ENCODE assay signal across 31 cellular contexts in genomic region chr12:125606312-125606711, GRCh38.
"Had no signal": no experiment of that assay in that cellular context is flagged by ENCODE, and none has a peak within 500 bp of the region (broad histone marks: within the 10 kb centered on the region; RNA-seq: fewer than 3 reads in every experiment).

No MANE protein-coding gene starts in this region.

- H3K27ac ChIP-seq: neural progenitor cell, ovary, parathyroid adenoma, psoas muscle, skin epidermis, spleen, suprapubic skin, testis, tibial artery, transverse colon, upper lobe of right lung, vagina had no signal

- H3K9me3 Mint-ChIP-seq: neural progenitor cell, type B pancreatic cell had no signal

- H3K79me2 ChIP-seq: parathyroid adenoma had no signal

- H3K9ac ChIP-seq: neural progenitor cell, parathyroid adenoma had no signal

- H3K9me3 ChIP-seq: ovary, psoas muscle, testis, transverse colon, upper lobe of right lung, vagina had no signal

- DNase-seq: natural killer cell; occipital lobe; ovary; posterior cingulate gyrus; psoas muscle; right cardiac atrium; spleen; stimulated activated CD4-positive, alpha-beta T cell treated with anti-CD3 and anti-CD28 coated beads, Interleukin-12 subunit alpha, Interleukin-12 subunit beta, amount 100 ng/mL, for 4 hours; stimulated activated CD4-positive, alpha-beta T cell treated with anti-CD3 and anti-CD28 coated beads, Interleukin-1b, Interleukin-23, amount 100 ng/mL, for 48 hours; stimulated activated CD4-positive, alpha-beta T cell treated with anti-CD3 and anti-CD28 coated beads, Interleukin-4, amount 100 ng/mL, for 1 hour; stimulated activated CD4-positive, alpha-beta T cell treated with anti-CD3 and anti-CD28 coated beads, Interleukin-4, amount 100 ng/mL, for 4 hours; stimulated activated CD8-positive, alpha-beta memory T cell treated with anti-CD3 and anti-CD28 coated beads, Interleukin-4, amount 100 ng/mL, for 48 hours; stimulated activated naive CD4-positive, alpha-beta T cell; stimulated activated naive CD8-positive, alpha-beta T cell treated with anti-CD3 and anti-CD28 coated beads, Interleukin-15, amount 100 ng/mL, for 72 hours; stimulated activated naive CD8-positive, alpha-beta T cell treated with anti-CD3 and anti-CD28 coated beads, Interleukin-15, Interleukin-2, amounts not matched to agents 100 U/mL and 50 U/mL, for 24 hours; substantia nigra; tibial artery; transverse colon; upper lobe of right lung had no signal

- H3K4me2 ChIP-seq: neural progenitor cell, smooth muscle cell had no signal

- H3K36me3 ChIP-seq: neural progenitor cell, ovary, spleen, suprapubic skin, tibial artery, transverse colon, upper lobe of right lung, vagina had no signal

- H2AFZ ChIP-seq: neural progenitor cell, parathyroid adenoma had no signal

- ATAC-seq: natural killer cell; psoas muscle; right cardiac atrium; sciatic nerve; stimulated activated memory B cell treated with anti-CD40 and anti-IgM and Interleukin-4, amounts not matched to agents 10 μg/mL and 1 μg/mL and 100 μg/mL, for 72 hours; stimulated activated naive CD8-positive, alpha-beta T cell treated with anti-CD3 and anti-CD28 coated beads, Interleukin-15, amount 100 ng/mL, for 72 hours; stimulated activated naive CD8-positive, alpha-beta T cell treated with anti-CD3 and anti-CD28 coated beads, Interleukin-15, Interleukin-2, amounts not matched to agents 100 U/mL and 50 U/mL, for 24 hours; upper lobe of right lung had no signal

- H3K4me1 ChIP-seq: neural progenitor cell, parathyroid adenoma, psoas muscle, spleen, suprapubic skin, testis, tibial artery, transverse colon, upper lobe of right lung, vagina had no signal

- H3K36me3 Mint-ChIP-seq: natural killer cell; neural progenitor cell; stimulated activated memory B cell treated with anti-CD40 and anti-IgM and Interleukin-4, amounts not matched to agents 10 μg/mL and 1 μg/mL and 100 μg/mL, for 72 hours; type B pancreatic cell had no signal

- H3K27ac Mint-ChIP-seq: natural killer cell; nephron; neural progenitor cell; progenitor cell of endocrine pancreas; stimulated activated memory B cell treated with anti-CD40 and anti-IgM and Interleukin-4, amounts not matched to agents 10 μg/mL and 1 μg/mL and 100 μg/mL, for 72 hours; stimulated activated naive CD8-positive, alpha-beta T cell treated with anti-CD3 and anti-CD28 coated beads, Interleukin-15, amount 100 ng/mL, for 72 hours; type B pancreatic cell had no signal

- H3K4me3 Mint-ChIP-seq: natural killer cell; nephron; neural progenitor cell; stimulated activated memory B cell treated with anti-CD40 and anti-IgM and Interleukin-4, amounts not matched to agents 10 μg/mL and 1 μg/mL and 100 μg/mL, for 72 hours; stimulated activated naive CD8-positive, alpha-beta T cell treated with anti-CD3 and anti-CD28 coated beads, Interleukin-15, amount 100 ng/mL, for 72 hours; type B pancreatic cell had no signal

- H3K4me1 Mint-ChIP-seq: natural killer cell; nephron; neural progenitor cell; stimulated activated memory B cell treated with anti-CD40 and anti-IgM and Interleukin-4, amounts not matched to agents 10 μg/mL and 1 μg/mL and 100 μg/mL, for 72 hours; stimulated activated naive CD8-positive, alpha-beta T cell treated with anti-CD3 and anti-CD28 coated beads, Interleukin-15, amount 100 ng/mL, for 72 hours had no signal

- H3K27me3 ChIP-seq: neural progenitor cell, ovary, spleen, suprapubic skin, testis, tibial artery, transverse colon, upper lobe of right lung, vagina had no signal

- H3K27me3 Mint-ChIP-seq: progenitor cell of endocrine pancreas; stimulated activated memory B cell treated with anti-CD40 and anti-IgM and Interleukin-4, amounts not matched to agents 10 μg/mL and 1 μg/mL and 100 μg/mL, for 72 hours; stimulated activated naive CD8-positive, alpha-beta T cell treated with anti-CD3 and anti-CD28 coated beads, Interleukin-15, amount 100 ng/mL, for 72 hours had no signal

- H3K4me3 ChIP-seq: neural progenitor cell, ovary, psoas muscle, skin epidermis, smooth muscle cell, spleen, suprapubic skin, testis, tibial artery, transverse colon, upper lobe of right lung, vagina had no signal
